ENCODE assay signal across 8 cellular contexts in the genomic region with DNA sequence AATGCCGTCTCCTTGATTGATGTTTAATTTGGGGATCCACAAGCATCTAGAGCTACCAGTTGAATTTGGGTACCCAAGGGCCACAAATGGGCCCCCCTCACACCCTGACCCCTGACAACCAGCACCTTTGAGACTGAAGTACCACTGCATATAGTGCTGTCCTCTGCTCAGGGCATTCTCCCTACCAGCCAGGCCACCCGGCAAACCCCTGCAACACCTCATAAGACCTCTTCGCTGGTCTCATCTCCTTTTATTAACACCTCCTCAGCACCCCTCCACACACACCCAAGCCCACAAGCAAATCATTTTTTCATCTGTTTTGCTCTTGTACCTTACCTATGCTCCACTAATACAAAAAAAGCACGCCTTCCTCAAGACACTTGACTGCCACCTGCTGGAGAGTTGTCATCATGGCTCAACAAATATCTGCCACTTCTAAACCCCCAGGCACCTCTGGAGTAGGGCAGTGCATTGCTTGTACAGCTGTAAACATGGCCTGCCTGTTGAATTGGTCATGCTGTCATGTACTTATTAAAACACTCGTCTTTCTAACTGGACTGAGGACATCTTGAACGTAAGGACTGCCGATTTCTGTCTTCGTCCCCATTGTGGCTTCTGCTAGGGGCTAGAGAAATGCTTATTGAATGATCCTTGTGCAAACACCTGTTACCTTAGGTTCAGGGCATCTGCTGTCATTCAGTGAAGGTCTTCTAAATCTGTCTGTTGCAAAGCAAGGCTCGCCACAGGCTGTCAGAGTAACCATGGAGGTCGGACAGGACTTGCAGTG.
A peak's percentile ranks its signal among the peaks of the same experiment; 100 is the strongest.
DNase-seq lines count a peak whose midpoint lies in the region; ATAC-seq and TF ChIP-seq lines count a peak whose summit lies in the region.

No MANE protein-coding gene starts in this region.

- peaks cover 12% of the 10 kb centered on the region for H3K79me2 ChIP-seq in parathyroid adenoma

- H3K27ac ChIP-seq in CD8-positive, alpha-beta memory T cell (ENCODE audit: low read depth, low read length), result no peak overlapping the region
- H3K27ac ChIP-seq in RWPE1 (0 out of 2 replicates have a peak overlapping the region, but pooled peaks have one; percentile 9), parathyroid adenoma (no peak overlapping the region)

- H3K4me3 ChIP-seq in CD8-positive, alpha-beta memory T cell (ENCODE audit: low read length), result no peak overlapping the region
- H3K4me3 ChIP-seq in LNCaP clone FGC (ENCODE audit: low read depth, low read length), result no peak overlapping the region
- no peak overlapping the region for H3K4me3 ChIP-seq in parathyroid adenoma (ENCODE audit: low read depth, low read length)

- H3K36me3 Mint-ChIP-seq in CD8-positive, alpha-beta memory T cell, result peaks cover 0 to 61% (median 8%) of the 10 kb centered on the region in 3 donors

- peaks cover 65 to 94% (median 81%) of the 10 kb centered on the region in 3 donors for H3K4me1 Mint-ChIP-seq in CD8-positive, alpha-beta memory T cell

- POLR2A ChIA-PET in CD8-positive, alpha-beta memory T cell (lab: Charles Lee), result no interaction called here
- POLR2A ChIA-PET in RWPE1 (lab: Yijun Ruan, JAX; ENCODE audit: low non-redundant PET), result no interaction called here

- H3K36me3 ChIP-seq in CD8-positive, alpha-beta memory T cell (ENCODE audit: insufficient read depth, low read length), result no peaks in the 10 kb centered on the region
- H3K36me3 ChIP-seq in parathyroid adenoma (ENCODE audit: control insufficient read depth, insufficient read depth, low read length), result no peaks in the 10 kb centered on the region

- H3K27me3 Mint-ChIP-seq in CD8-positive, alpha-beta memory T cell, result no peaks in the 10 kb centered on the region

- no peak overlapping the region for H3K9ac ChIP-seq in parathyroid adenoma

- peak; percentile 49 for ATAC-seq in GM21367 (IDR thresholded peaks at IDR 0.05; ENCODE audit: unreplicated experiment)

- H2AFZ ChIP-seq in parathyroid adenoma, result no peak overlapping the region

- H3K9me3 ChIP-seq in CD8-positive, alpha-beta memory T cell (ENCODE audit: low read length), result no peaks in the 10 kb centered on the region
- H3K9me3 ChIP-seq in parathyroid adenoma (ENCODE audit: control insufficient read depth, low read length), result no peaks in the 10 kb centered on the region

- peak; percentile 90 for TF ChIP-seq CTCF in LNCaP clone FGC (IDR thresholded peaks at IDR 0.05; ENCODE audit: control insufficient read depth, extremely low read depth, insufficient read depth)
- TF ChIP-seq CTCF in RWPE1 (conservative IDR thresholded peaks at IDR 0.05; ENCODE audit: low read depth), result peak; percentile 77
- peak; percentile 75 for TF ChIP-seq CTCF in parathyroid adenoma (IDR thresholded peaks at IDR 0.05)

- H3K27ac Mint-ChIP-seq in CD8-positive, alpha-beta memory T cell, result peak overlapping the region in 6 of 8 donors; percentile 2 to 77 (median 36)

- H3K9me3 Mint-ChIP-seq in CD8-positive, alpha-beta memory T cell, result no peaks in the 10 kb centered on the region

- peak overlapping the region in 1 of 7 donors; percentile 5 for H3K4me3 Mint-ChIP-seq in CD8-positive, alpha-beta memory T cell

- peak; percentile 47 to 77 (median 54) for DNase-seq in CD8-positive, alpha-beta memory T cell
- DNase-seq in LNCaP clone FGC (ENCODE audit: low read depth), result peak; percentile 46
- DNase-seq in RWPE1 (ENCODE audit: low spot score), result peak; percentile 66
- DNase-seq in activated T-helper 9 cell treated with anti-CD3 and anti-CD28 coated beads, Interleukin-2, amount 50 U/mL, for 16 hours (ENCODE audit: low read depth), result peak; percentile 45
- peak; percentile 68 for DNase-seq in germinal center (ENCODE audit: low spot score)
- peak; percentile 76 for DNase-seq in ureter (ENCODE audit: low spot score)

- CTCF ChIA-PET in CD8-positive, alpha-beta memory T cell (lab: Charles Lee), result interaction anchor here (0.7 to 2.8 kb wide), 21 partner anchors 8 to 380 kb away, joined by 3 to 14 read pairs (median 4); no protein-coding TSS in a partner anchor
- CTCF ChIA-PET in RWPE1 (lab: Yijun Ruan, JAX), result interaction anchor here (0.6 to 2.2 kb wide), 12 partner anchors 9 to 165 kb away, joined by 3 to 12 read pairs (median 4); no protein-coding TSS in a partner anchor

- no peak overlapping the region for H3K4me2 ChIP-seq in parathyroid adenoma (ENCODE audit: low read length)

- H3K4me1 ChIP-seq in CD8-positive, alpha-beta memory T cell (ENCODE audit: insufficient read depth, low read length), result peaks cover 24% of the 10 kb centered on the region
- peaks cover 3% of the 10 kb centered on the region for H3K4me1 ChIP-seq in parathyroid adenoma

- H3K27me3 ChIP-seq in CD8-positive, alpha-beta memory T cell (ENCODE audit: insufficient read depth, low read length, poor library complexity, severe bottlenecking), result no peaks in the 10 kb centered on the region
- no peaks in the 10 kb centered on the region for H3K27me3 ChIP-seq in parathyroid adenoma (ENCODE audit: control insufficient read depth, insufficient read depth, low read length)
